ENCODE assay signal across 10 cellular contexts in genomic region chr12:90205165-90205564, GRCh38.
"Had no signal": no experiment of that assay in that cellular context is flagged by ENCODE, and none has a peak within 500 bp of the region (broad histone marks: within the 10 kb centered on the region; RNA-seq: fewer than 3 reads in every experiment).

No MANE protein-coding gene starts in this region.

- H3K27ac Mint-ChIP-seq: HFFc6 had no signal

- H3K9me3 ChIP-seq: HAP-1 had no signal

- H2AFZ ChIP-seq: GM23248 had no signal

- H3K4me1 ChIP-seq: HAP-1 had no signal

- H3K27ac ChIP-seq: GM23248, HL-60, KMS-11 had no signal

- H3K4me3 ChIP-seq: GM23248, HAP-1 had no signal

- H3K4me2 ChIP-seq: KMS-11 had no signal

- DNase-seq: GM23248, GOT3, H7, HFFc6, IMR-90, KBM-7 had no signal

- H3K9ac ChIP-seq: GM23248, KMS-11 had no signal

- ATAC-seq: HCT116 had no signal

- H3K36me3 ChIP-seq: HAP-1 had no signal

- H3K4me3 Mint-ChIP-seq: HFFc6 had no signal
